In genomic region chr16:86966781-86967180, GRCh38 we compare ENCODE assay signal across 27 cellular contexts.
"Had no signal": no experiment of that assay in that cellular context is flagged by ENCODE, and none has a peak within 500 bp of the region (broad histone marks: within the 10 kb centered on the region; RNA-seq: fewer than 3 reads in every experiment).

No MANE protein-coding gene starts in this region.

- ATAC-seq: esophagus mucosa; gastroesophageal sphincter; heart right ventricle; left lung; naive thymus-derived CD4-positive, alpha-beta T cell; psoas muscle; right cardiac atrium; stimulated activated memory B cell treated with anti-CD40 and anti-IgM and Interleukin-4, amounts not matched to agents 10 μg/mL and 1 μg/mL and 100 μg/mL, for 72 hours; stimulated activated naive CD8-positive, alpha-beta T cell treated with anti-CD3 and anti-CD28 coated beads, Interleukin-15, Interleukin-2, amounts not matched to agents 100 U/mL and 50 U/mL, for 24 hours had no signal

- H3K36me3 ChIP-seq: colonic mucosa, gastroesophageal sphincter, heart right ventricle, left lung, ovary, sigmoid colon, tibial artery had no signal

- H3K27me3 ChIP-seq: colonic mucosa, ovary, testis had no signal

- DNase-seq: colonic mucosa; effector CD8-positive, alpha-beta T cell; endodermal cell; foreskin fibroblast; glutamatergic neuron; heart right ventricle; hippocampal formation; left lung; mammary epithelial cell; mesendoderm; midbrain; naive thymus-derived CD4-positive, alpha-beta T cell; nephron progenitor cell; nucleus accumbens; ovary; psoas muscle; right cardiac atrium; sigmoid colon; stimulated activated CD4-positive, alpha-beta T cell treated with anti-CD3 and anti-CD28 coated beads, Interleukin-4, amount 100 ng/mL, for 4 hours; stimulated activated naive CD8-positive, alpha-beta T cell treated with anti-CD3 and anti-CD28 coated beads, Interleukin-15, Interleukin-2, amounts not matched to agents 100 U/mL and 50 U/mL, for 24 hours; substantia nigra; testis; tibial artery had no signal

- H3K9me3 ChIP-seq: colonic mucosa, heart right ventricle, left lung, ovary, psoas muscle, sigmoid colon, testis, tibial artery had no signal

- H3K27ac ChIP-seq: colonic mucosa, epithelial cell of prostate, gastroesophageal sphincter, heart right ventricle, left lung, ovary, psoas muscle, sigmoid colon, testis, tibial artery had no signal

- H3K4me1 ChIP-seq: colonic mucosa, gastroesophageal sphincter, left lung, psoas muscle, sigmoid colon, testis, tibial artery had no signal

- H3K4me3 ChIP-seq: colonic mucosa, gastroesophageal sphincter, heart right ventricle, left lung, ovary, psoas muscle, sigmoid colon, testis, tibial artery had no signal
